ENCODE assay signal across 8 cellular contexts in the genomic region with DNA sequence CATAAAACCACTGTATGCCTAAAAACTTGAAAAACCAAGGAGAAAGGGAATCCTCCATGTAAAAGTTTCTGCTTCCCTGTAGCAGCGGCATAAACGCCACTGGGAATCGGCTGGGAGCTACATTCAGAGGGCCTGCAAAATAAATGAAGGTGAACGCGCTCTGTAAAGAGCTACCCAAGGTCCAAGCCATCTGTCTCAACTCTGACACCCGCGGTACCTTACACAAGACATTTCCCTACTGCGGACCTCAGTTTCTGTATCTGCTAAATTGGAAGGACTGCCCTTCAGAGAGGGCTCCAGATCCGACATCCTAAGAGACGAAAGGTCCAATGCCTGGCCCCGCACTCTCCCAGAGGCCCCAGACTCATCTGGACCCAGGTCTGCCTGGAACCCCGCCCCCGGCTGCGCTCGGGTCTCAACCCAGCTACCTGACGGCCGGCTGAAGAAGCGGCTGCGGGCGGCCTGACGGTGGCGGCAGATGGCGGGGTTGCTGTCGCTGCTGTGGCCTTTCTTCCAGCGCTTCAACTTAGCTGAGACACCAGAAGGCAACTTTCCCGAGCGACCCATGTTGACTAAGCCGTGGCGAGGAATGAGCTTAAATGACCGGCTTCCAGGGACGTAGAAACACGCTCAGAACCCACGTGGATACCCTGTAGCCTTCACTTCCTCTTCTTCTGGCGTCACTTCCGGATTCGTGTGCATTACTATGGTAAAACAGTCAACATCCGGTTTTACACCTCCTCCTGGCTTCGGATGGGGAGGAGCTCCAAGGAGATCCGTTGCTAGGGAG. TPM values are rescaled to one million over a fixed set of nuclear protein-coding genes. Genes with fewer than 3 reads are reported as not detected.
A peak's percentile ranks its signal among the peaks of the same experiment; 100 is the strongest.
DNase-seq lines count a peak whose midpoint lies in the region; ATAC-seq, FAIRE-seq and TF ChIP-seq lines count a peak whose summit lies in the region.

A gene with protein sequence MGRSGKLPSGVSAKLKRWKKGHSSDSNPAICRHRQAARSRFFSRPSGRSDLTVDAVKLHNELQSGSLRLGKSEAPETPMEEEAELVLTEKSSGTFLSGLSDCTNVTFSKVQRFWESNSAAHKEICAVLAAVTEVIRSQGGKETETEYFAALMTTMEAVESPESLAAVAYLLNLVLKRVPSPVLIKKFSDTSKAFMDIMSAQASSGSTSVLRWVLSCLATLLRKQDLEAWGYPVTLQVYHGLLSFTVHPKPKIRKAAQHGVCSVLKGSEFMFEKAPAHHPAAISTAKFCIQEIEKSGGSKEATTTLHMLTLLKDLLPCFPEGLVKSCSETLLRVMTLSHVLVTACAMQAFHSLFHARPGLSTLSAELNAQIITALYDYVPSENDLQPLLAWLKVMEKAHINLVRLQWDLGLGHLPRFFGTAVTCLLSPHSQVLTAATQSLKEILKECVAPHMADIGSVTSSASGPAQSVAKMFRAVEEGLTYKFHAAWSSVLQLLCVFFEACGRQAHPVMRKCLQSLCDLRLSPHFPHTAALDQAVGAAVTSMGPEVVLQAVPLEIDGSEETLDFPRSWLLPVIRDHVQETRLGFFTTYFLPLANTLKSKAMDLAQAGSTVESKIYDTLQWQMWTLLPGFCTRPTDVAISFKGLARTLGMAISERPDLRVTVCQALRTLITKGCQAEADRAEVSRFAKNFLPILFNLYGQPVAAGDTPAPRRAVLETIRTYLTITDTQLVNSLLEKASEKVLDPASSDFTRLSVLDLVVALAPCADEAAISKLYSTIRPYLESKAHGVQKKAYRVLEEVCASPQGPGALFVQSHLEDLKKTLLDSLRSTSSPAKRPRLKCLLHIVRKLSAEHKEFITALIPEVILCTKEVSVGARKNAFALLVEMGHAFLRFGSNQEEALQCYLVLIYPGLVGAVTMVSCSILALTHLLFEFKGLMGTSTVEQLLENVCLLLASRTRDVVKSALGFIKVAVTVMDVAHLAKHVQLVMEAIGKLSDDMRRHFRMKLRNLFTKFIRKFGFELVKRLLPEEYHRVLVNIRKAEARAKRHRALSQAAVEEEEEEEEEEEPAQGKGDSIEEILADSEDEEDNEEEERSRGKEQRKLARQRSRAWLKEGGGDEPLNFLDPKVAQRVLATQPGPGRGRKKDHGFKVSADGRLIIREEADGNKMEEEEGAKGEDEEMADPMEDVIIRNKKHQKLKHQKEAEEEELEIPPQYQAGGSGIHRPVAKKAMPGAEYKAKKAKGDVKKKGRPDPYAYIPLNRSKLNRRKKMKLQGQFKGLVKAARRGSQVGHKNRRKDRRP (N-terminal part only) (minus strand): TSS at position 676 of the 790 bp plus-strand sequence. CDS start 109 bp downstream, at position 567.

- no peak within 1 kb of the TSS for H2BK12ac ChIP-seq in H1 (ENCODE audit: low read depth, low read length)

- H3K4me2 ChIP-seq in H1 (ENCODE audit: insufficient read depth in 1 of 2, low read depth in 2 of 2, low read length in 2 of 2): peak within 1 kb of the TSS; percentile 81 to 83

- no peak within 1 kb of the TSS for H4K91ac ChIP-seq in H1 (replicated peaks; ENCODE audit: insufficient read length, low read length)

- no peaks in the 10 kb centered on the region for H3K4me1 Mint-ChIP-seq in Calu3 (ENCODE audit: low read depth, unreplicated experiment)

- no peak within 1 kb of the TSS for H2AK5ac ChIP-seq in H1 (ENCODE audit: low read depth, low read length)

- TSS peak; percentile 82 for BruUV-seq in Calu3 (replicated peaks; lab: Mats Ljungman, UMichigan)

- peak within 1 kb of the TSS; percentile 97 for H2AFZ ChIP-seq in H1 (ENCODE audit: low read length)

- peaks cover 28% of the 10 kb centered on the region for H3K36me3 Mint-ChIP-seq in Calu3 (ENCODE audit: insufficient read depth, unreplicated experiment)

- intact Hi-C loops in Calu3 (cut with micrococcal nuclease; ENCODE audit: unreplicated experiment): no loop called here

- H4K8ac ChIP-seq in H1 (ENCODE audit: extremely low read depth, insufficient read depth, low read length): peak within 1 kb of the TSS; percentile 81; the same call in 1 of the 2 replicates

- H3K56ac ChIP-seq in H1 (replicated peaks; ENCODE audit: insufficient read length, low read depth, low read length): no peak within 1 kb of the TSS

- H3K18ac ChIP-seq in H1 (ENCODE audit: extremely low read depth, low read length): peak within 1 kb of the TSS; percentile 32; the same call in 1 of the 2 replicates

- H2BK20ac ChIP-seq in H1 (ENCODE audit: low read length): no peak within 1 kb of the TSS

- DNase-seq in Calu3 (peak; percentile 79), HT-29 (ENCODE audit: low spot score) (peak; percentile 99), H1 (ENCODE audit: low read depth in 1 of 2, low spot score in 2 of 2) (peak; percentile 82 to 84), medulla oblongata (ENCODE audit: extremely low spot score) (peak; percentile 99)
- peak; percentile 72 for DNase-seq in NK-92 treated with Interleukin-12 subunit alpha and Interleukin-12 subunit beta, amount 100 ng/mL, for 24 hours (lab: John Stamatoyannopoulos, UW)
- peak; percentile 86 for DNase-seq in activated CD8-positive, alpha-beta memory T cell treated with anti-CD3 and anti-CD28 coated beads for 24 hours
- DNase-seq in stimulated activated CD8-positive, alpha-beta memory T cell treated with anti-CD3 and anti-CD28 coated beads, Interleukin-12 subunit alpha, Interleukin-12 subunit beta, amount 100 ng/mL, for 4 hours (ENCODE audit: low read depth): peak; percentile 55

- peak; percentile 96 for ATAC-seq in GM21360 (IDR thresholded peaks at IDR 0.05; ENCODE audit: unreplicated experiment)

- H3K27ac Mint-ChIP-seq in Calu3 (ENCODE audit: unreplicated experiment): peak within 1 kb of the TSS; percentile 95

- peak; percentile 100 for FAIRE-seq in H1 (lab: Jason Lieb, UNC)

- peaks cover 4% of the 10 kb centered on the region; the same call in 1 of the 2 replicates for H3K79me1 ChIP-seq in H1 (ENCODE audit: low read depth, low read length)

- H3K23me2 ChIP-seq in H1 (ENCODE audit: low read depth, low read length): peaks cover 5% of the 10 kb centered on the region; the same call in 1 of the 2 replicates

- H2BK5ac ChIP-seq in H1 (ENCODE audit: low read depth, low read length): peak within 1 kb of the TSS; percentile 73

- H3K23ac ChIP-seq in H1 (ENCODE audit: insufficient read length): no peak within 1 kb of the TSS

- H4K5ac ChIP-seq in H1 (ENCODE audit: insufficient read length, low read depth, low read length): no peak within 1 kb of the TSS

- peaks cover 0 to 28% (median 6%) of the 10 kb centered on the region in 4 experiments; a peak in 4 of 8 replicates for H3K36me3 ChIP-seq in H1 (ENCODE audit: control insufficient read depth in 2 of 4, insufficient read depth in 4 of 4, low read length in 3 of 4)

- TF ChIP-seq CTCF in Calu3 (IDR thresholded peaks at IDR 0.05; ENCODE audit: unreplicated experiment) (no peak), H1 (IDR thresholded peaks at IDR 0.05; ENCODE audit: control extremely low read depth in 1 of 3, insufficient read depth in 1 of 3, low read depth in 1 of 3, low read length in 3 of 3) (peak in 1 of 3 experiments; percentile 7; a peak in 1 of 4 replicates)

- no peaks in the 10 kb centered on the region for H3K27me3 Mint-ChIP-seq in Calu3 (ENCODE audit: unreplicated experiment)

- TF ChIP-seq POLR2A in H1 (IDR thresholded peaks at IDR 0.05; ENCODE audit: control extremely low read depth in 1 of 2, low read depth in 2 of 2, low read length in 2 of 2): peak in 1 of 2 experiments; percentile 82; a peak in 2 of 3 replicates

- CTCF ChIA-PET in Calu3 (lab: Charles Lee): interaction anchor here (0.6 to 2.0 kb wide), 6 partner anchors 10 to 164 kb away, joined by 3 to 9 read pairs (median 4); no protein-coding TSS in a partner anchor
- CTCF ChIA-PET in H1 (lab: Charles Lee; ENCODE audit: partially characterized antibody): interaction anchor here (0.7 to 3.2 kb wide), 11 partner anchors 9 to 473 kb away, joined by 3 to 9 read pairs (median 4); no protein-coding TSS in a partner anchor

- 3% methylated on average over 39 of the region's 39 CpGs; no CpG with 5 or more reads in 1 of the 2 experiments for WGBS in H1 (ENCODE audit: extremely low coverage in 1 of 2, insufficient coverage in 1 of 2, insufficient read length in 1 of 2, insufficient replicate concordance in 2 of 2, low coverage in 1 of 2, low lambda C conversion rate in 2 of 2, missing lambda C conversion rate in 1 of 2), 2 experiments

- H3K4me1 ChIP-seq in H1 (replicated peaks in 1 of 4; ENCODE audit: control insufficient read depth in 3 of 4, insufficient read depth in 4 of 4, low read length in 3 of 4): peaks cover 0 to 7% (median 5%) of the 10 kb centered on the region in 4 experiments; a peak in 4 of 7 replicates

- peak within 1 kb of the TSS; percentile 72 for H3K27ac ChIP-seq in H1 (ENCODE audit: low read depth, low read length)

- H3K4me3 ChIP-seq in H1 (ENCODE audit: extremely low read depth in 1 of 4, insufficient read depth in 2 of 4, low read depth in 3 of 4, low read length in 4 of 4): peak within 1 kb of the TSS; percentile 87 to 98 (median 88)

- no peak within 1 kb of the TSS for H3K14ac ChIP-seq in H1 (ENCODE audit: insufficient read length)

- H3K4me3 Mint-ChIP-seq in Calu3 (ENCODE audit: low read depth, unreplicated experiment): peak within 1 kb of the TSS; percentile 88

- peaks cover 0 to 12% of the 10 kb centered on the region in 2 experiments; a peak in 2 of 4 replicates for H3K79me2 ChIP-seq in H1 (ENCODE audit: control insufficient read depth in 1 of 2, insufficient read depth in 2 of 2, low read length in 2 of 2)

- TF ChIP-seq EP300 in H1 (IDR thresholded peaks at IDR 0.05; ENCODE audit: borderline replicate concordance in 1 of 2, low read depth in 2 of 2, low read length in 2 of 2): no peak

- no peak within 1 kb of the TSS for H2BK15ac ChIP-seq in H1 (ENCODE audit: low read length)

- no peak for TF ChIP-seq RAD21 in H1 (IDR thresholded peaks at IDR 0.05 in 1 of 2, conservative IDR thresholded peaks at IDR 0.05 in 1 of 2; ENCODE audit: low read depth in 2 of 2, low read length in 2 of 2)

- H3K9me3 ChIP-seq in H1 (ENCODE audit: insufficient read depth in 2 of 2, low read depth in 1 of 2, low read length in 1 of 2): no peaks in the 10 kb centered on the region

- peak within 1 kb of the TSS; percentile 68 to 85 (median 71) for H3K9ac ChIP-seq in H1 (replicated peaks in 1 of 4; ENCODE audit: extremely low read depth in 1 of 4, low read depth in 3 of 4, low read length in 3 of 4)

- H3K27me3 ChIP-seq in H1 (replicated peaks in 1 of 4; ENCODE audit: control insufficient read depth in 3 of 4, extremely low read depth in 1 of 4, insufficient read depth in 3 of 4, low read length in 3 of 4): no peaks in the 10 kb centered on the region

- POLR2A ChIA-PET in H1 (lab: Charles Lee; ENCODE audit: partially characterized antibody): interaction anchor here (0.8 to 4.6 kb wide), 24 partner anchors 8 to 133 kb away, joined by 3 to 31 read pairs (median 4); a partner anchor contains a TSS

- no peak within 1 kb of the TSS for H2BK120ac ChIP-seq in H1 (replicated peaks; ENCODE audit: low read depth, low read length)

- peaks cover 0 to 9% of the 10 kb centered on the region in 2 experiments for H4K20me1 ChIP-seq in H1 (replicated peaks in 1 of 2; ENCODE audit: control insufficient read depth in 1 of 2, insufficient read depth in 2 of 2, low read length in 2 of 2)

- no peak within 1 kb of the TSS for H3K4ac ChIP-seq in H1 (replicated peaks; ENCODE audit: insufficient read length, low read depth, low read length)

- no peaks in the 10 kb centered on the region for H3K9me3 Mint-ChIP-seq in Calu3 (ENCODE audit: low read depth, unreplicated experiment)

RNA-seq across cellular contexts. Expression of the gene that starts here (rescaled TPM):
- 52.6 and 54.6 TPM in 2 replicates for total RNA-seq in Calu3 (2022)
- total RNA-seq in HT-29 (2014; rRNA removed; shearing (Covaris generic)): 67.7 and 76.2 TPM in 2 replicates
- 65.8 and 71.9 TPM in 2 replicates for total RNA-seq in H1 (2021; fragmentation: NEBNext Ultra II Directional; extraction: Animal tissue kit (Norgen Biotek cat#: 25700))
- polyA plus RNA-seq in H1 (2011; rRNA removed): 21.0 and 33.1 TPM in 2 replicates
- polyA plus RNA-seq in H1 (2011; cell fraction: cytosol; rRNA removed): 19.2 TPM
- 65.3 TPM for polyA plus RNA-seq in H1 (2011; cell fraction: nucleus; rRNA removed)
- polyA plus RNA-seq in H1 (2012, experiment 1 of 2): 41.5 to 54.2 TPM (median 45.9 TPM) in 4 replicates
- polyA plus RNA-seq in H1 (2012, experiment 2 of 2): 55.6 TPM
- 24.6 TPM for polyA plus RNA-seq in H1 (2013, experiment 1 of 2)
- polyA plus RNA-seq in H1 (2013, experiment 2 of 2): 20.7 TPM
- 43.0 and 55.3 TPM in 2 replicates for polyA minus RNA-seq in H1 (2011; rRNA and poly(A)+ RNA removed)
- 28.2 TPM for polyA minus RNA-seq in H1 (2011; cell fraction: cytosol; rRNA and poly(A)+ RNA removed)
- 46.8 TPM for polyA minus RNA-seq in H1 (2011; cell fraction: nucleus; rRNA and poly(A)+ RNA removed)

Comparison
In these comparisons a context has a peak if more than half of its experiments do, and no peak if none do; other contexts are left out.
1. Peak in every context shown above with its lines: DNase-seq, ATAC-seq, H3K4me3 ChIP-seq and H3K27ac ChIP-seq.